In the genomic region with DNA sequence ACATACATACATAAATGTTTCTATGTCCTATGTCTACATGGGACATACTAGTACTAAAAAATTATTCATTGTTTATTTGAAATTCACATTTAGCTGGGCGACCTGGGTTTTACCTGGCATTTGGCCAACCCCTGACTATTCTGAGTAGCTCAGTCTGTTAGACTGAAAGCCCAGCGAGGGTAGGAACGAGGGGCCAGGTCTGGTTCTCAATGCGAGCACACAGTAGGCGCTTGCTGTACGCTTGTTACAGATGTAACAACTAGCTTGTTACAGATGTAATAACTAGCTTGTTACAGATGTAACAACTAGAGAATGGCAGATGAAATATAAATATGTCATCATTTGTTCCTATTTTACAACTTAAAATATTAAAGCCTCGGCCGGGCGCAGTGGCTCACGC, we compare ENCODE assay signal across 11 cellular contexts. TPM values are rescaled to one million over a fixed set of nuclear protein-coding genes. Genes with fewer than 3 reads are reported as not detected.
DNase-seq lines count a peak whose midpoint lies in the region; ATAC-seq and TF ChIP-seq lines count a peak whose summit lies in the region.
"Had no signal": no experiment of that assay in that cellular context is flagged by ENCODE, and none has a peak within 500 bp of the region (broad histone marks: within the 10 kb centered on the region; RNA-seq: fewer than 3 reads in every experiment).

No MANE protein-coding gene starts in this region.

- ATAC-seq in PC-3 (no peak), HG03439 (IDR thresholded peaks at IDR 0.05; ENCODE audit: unreplicated experiment) (no peak), left lung (no peak), GM21825 (IDR thresholded peaks at IDR 0.05; ENCODE audit: unreplicated experiment) (no peak)

- POLR2A ChIA-PET in activated CD4-positive, alpha-beta T cell treated with anti-CD3 and anti-CD28 coated beads, Interleukin-2, amount 10 ng/mL, durations not matched to agents 7 days and 5 days (lab: Charles Lee) = no interaction called here
- POLR2A ChIA-PET in PC-3 (lab: Charles Lee; ENCODE audit: unreplicated experiment) = interaction anchor here (0.9 kb wide), 1 partner anchor 26 kb away, joined by 4 read pairs; the partner anchor contains the start of gene DDA1

- H3K4me3 Mint-ChIP-seq in activated CD4-positive, alpha-beta T cell treated with anti-CD3 and anti-CD28 coated beads, Interleukin-2, amount 10 ng/mL, durations not matched to agents 7 days and 5 days = peak overlapping the region; percentile 49

- H3K27me3 Mint-ChIP-seq in activated CD4-positive, alpha-beta T cell treated with anti-CD3 and anti-CD28 coated beads, Interleukin-2, amount 10 ng/mL, durations not matched to agents 7 days and 5 days = peaks cover 2% of the 10 kb centered on the region

- no TSS peak for BruUV-seq in PC-3 (replicated peaks; lab: Mats Ljungman, UMichigan)

- no peaks in the 10 kb centered on the region for H3K9me3 Mint-ChIP-seq in activated CD4-positive, alpha-beta T cell treated with anti-CD3 and anti-CD28 coated beads, Interleukin-2, amount 10 ng/mL, durations not matched to agents 7 days and 5 days

- H3K9ac ChIP-seq in PC-3 (ENCODE audit: low read length) = peak overlapping the region; percentile 85; the same call in 1 of the 2 replicates
- H3K9ac ChIP-seq in smooth muscle cell (ENCODE audit: low read depth) = no peak overlapping the region

- H3K9me3 ChIP-seq in PC-3 (ENCODE audit: low read length) (no peaks in the 10 kb centered on the region), esophagus (ENCODE audit: control insufficient read depth in 2 of 2, insufficient read depth in 1 of 2, low read depth in 1 of 2, low read length in 1 of 2) (peaks cover 0 to 8% of the 10 kb centered on the region in 2 donors), smooth muscle cell (replicated peaks; ENCODE audit: low read depth) (no peaks in the 10 kb centered on the region), left lung (peaks cover 0 to 2% of the 10 kb centered on the region in 2 donors)

- H4K20me1 ChIP-seq in PC-3 (ENCODE audit: low read length) (no peaks in the 10 kb centered on the region), smooth muscle cell (ENCODE audit: low read depth) (no peaks in the 10 kb centered on the region)

- peak overlapping the region; percentile 78 for H2AFZ ChIP-seq in PC-3 (ENCODE audit: low read length)
- H2AFZ ChIP-seq in smooth muscle cell (ENCODE audit: low read depth) = no peak overlapping the region

- no peak overlapping the region for H3K27ac Mint-ChIP-seq in activated CD4-positive, alpha-beta T cell treated with anti-CD3 and anti-CD28 coated beads, Interleukin-2, amount 10 ng/mL, durations not matched to agents 7 days and 5 days

- CTCF ChIA-PET in activated CD4-positive, alpha-beta T cell treated with anti-CD3 and anti-CD28 coated beads, Interleukin-2, amount 10 ng/mL, durations not matched to agents 7 days and 5 days (lab: Charles Lee) = interaction anchor here (0.6 kb wide), 2 partner anchors 285 to 1405 kb away, joined by 3 to 4 read pairs; no protein-coding TSS in a partner anchor
- CTCF ChIA-PET in PC-3 (lab: Charles Lee) = interaction anchor here (0.6 kb wide), 1 partner anchor 18 kb away, joined by 7 read pairs; no protein-coding TSS in a partner anchor

- WGBS in esophagus, 2 donors = 66 to 72% methylated on average over 10 of the region's 10 CpGs
- WGBS in smooth muscle cell (ENCODE audit: low lambda C conversion rate) = 80% methylated on average over 10 of the region's 10 CpGs

- H3K27me3 ChIP-seq in PC-3 (ENCODE audit: low read length) (no peaks in the 10 kb centered on the region), esophagus (ENCODE audit: control insufficient read depth in 1 of 2, insufficient read depth in 2 of 2, low read length in 2 of 2) (no peaks in the 10 kb centered on the region), smooth muscle cell (ENCODE audit: low read depth) (peaks cover 2% of the 10 kb centered on the region), left lung (peaks cover 0 to 7% of the 10 kb centered on the region in 2 donors)
- H3K27me3 ChIP-seq: cardiac muscle cell had no signal

- H3K36me3 ChIP-seq in PC-3 (ENCODE audit: low read depth, low read length) (peaks cover 8% of the 10 kb centered on the region), esophagus (ENCODE audit: control insufficient read depth in 2 of 2, insufficient read depth in 2 of 2, low read length in 1 of 2) (peaks cover 0 to 22% of the 10 kb centered on the region in 2 donors), smooth muscle cell (ENCODE audit: low read depth) (no peaks in the 10 kb centered on the region), left lung (peaks cover 0 to 6% of the 10 kb centered on the region in 2 donors)
- H3K36me3 ChIP-seq: cardiac muscle cell had no signal

- TF ChIP-seq CTCF in PC-3 (conservative IDR thresholded peaks at IDR 0.05; ENCODE audit: low read depth, low read length) = no peak
- TF ChIP-seq CTCF in smooth muscle cell (IDR thresholded peaks at IDR 0.05; ENCODE audit: borderline replicate concordance, insufficient read depth, poor library complexity, severe bottlenecking) = no peak
- no peak for TF ChIP-seq CTCF in left lung (IDR thresholded peaks at IDR 0.05)

- H3K4me2 ChIP-seq in PC-3 (ENCODE audit: low read length) (peak overlapping the region; percentile 93), smooth muscle cell (peak overlapping the region; percentile 92)

- H3K4me3 ChIP-seq in PC-3 (ENCODE audit: low read length) (peak overlapping the region; percentile 93), esophagus (ENCODE audit: low read depth in 1 of 2, low read length in 2 of 2) (peak overlapping the region in 1 of 2 donors; percentile 5), smooth muscle cell (no peak overlapping the region), left lung (peak overlapping the region in 1 of 2 donors; percentile 74)

- intact Hi-C loops in PC-3 (cut with micrococcal nuclease) = no loop called here
- intact Hi-C loops in left lung (cut with DNase I) = no loop called here

- H3K27ac ChIP-seq in PC-3 (ENCODE audit: low read length) = no peak overlapping the region
- peak overlapping the region; percentile 85 to 90 for H3K27ac ChIP-seq in esophagus (ENCODE audit: low read depth in 2 of 2, low read length in 1 of 2)
- peak overlapping the region; percentile 60 for H3K27ac ChIP-seq in smooth muscle cell (ENCODE audit: low read depth)
- H3K27ac ChIP-seq in left lung = no peak overlapping the region
- H3K27ac ChIP-seq: cardiac muscle cell had no signal

- H3K4me1 Mint-ChIP-seq in activated CD4-positive, alpha-beta T cell treated with anti-CD3 and anti-CD28 coated beads, Interleukin-2, amount 10 ng/mL, durations not matched to agents 7 days and 5 days = peaks cover 51% of the 10 kb centered on the region

- H3K79me2 ChIP-seq in PC-3 (ENCODE audit: low read length) (peaks cover 22% of the 10 kb centered on the region), smooth muscle cell (ENCODE audit: low read depth) (no peaks in the 10 kb centered on the region)

- H3K9me2 ChIP-seq in PC-3 (replicated peaks; ENCODE audit: low read length) = no peaks in the 10 kb centered on the region

- peaks cover 16% of the 10 kb centered on the region for H3K36me3 Mint-ChIP-seq in activated CD4-positive, alpha-beta T cell treated with anti-CD3 and anti-CD28 coated beads, Interleukin-2, amount 10 ng/mL, durations not matched to agents 7 days and 5 days (ENCODE audit: low read depth)

- no peak for DNase-seq in activated CD4-positive, alpha-beta T cell treated with anti-CD3 and anti-CD28 coated beads, Interleukin-2, amount 10 ng/mL, durations not matched to agents 7 days and 5 days
- no peak for DNase-seq in activated CD4-positive, alpha-beta T cell treated with anti-CD3 and anti-CD28 coated beads for 48 hours
- DNase-seq in PC-3 = peak; percentile 21
- DNase-seq in smooth muscle cell (lab: John Stamatoyannopoulos, UW; ENCODE audit: unreplicated experiment) = no peak
- no peak for DNase-seq in left lung
- DNase-seq: NCI-H2081, SIG-M5 had no signal

- no peaks in the 10 kb centered on the region for H3F3A ChIP-seq in PC-3 (ENCODE audit: low read length, unreplicated experiment)
- no peaks in the 10 kb centered on the region for H3F3A ChIP-seq in smooth muscle cell (ENCODE audit: low read depth)

- peaks cover 18% of the 10 kb centered on the region for H3K4me1 ChIP-seq in PC-3 (ENCODE audit: insufficient read depth, low read length)
- H3K4me1 ChIP-seq in esophagus (ENCODE audit: control insufficient read depth in 2 of 2, insufficient read depth in 2 of 2, low read length in 1 of 2) = peaks cover 13 to 27% of the 10 kb centered on the region in 2 donors
- H3K4me1 ChIP-seq in smooth muscle cell (ENCODE audit: low read depth) = peaks cover 6% of the 10 kb centered on the region
- peaks cover 12 to 51% of the 10 kb centered on the region in 2 donors for H3K4me1 ChIP-seq in left lung

RNA-seq across cellular contexts. Expression of gene ANO8, which starts 0.9 kb away (rescaled TPM):
- 10 to 100 TPM; 16.4 to 17.5 TPM for total RNA-seq in activated CD4-positive, alpha-beta T cell treated with anti-CD3 and anti-CD28 coated beads, Interleukin-2, amount 10 ng/mL, durations not matched to agents 7 days and 5 days
- 12.1 and 15.4 TPM in 2 replicates for total RNA-seq in PC-3 (2014; rRNA removed)
- 10 to 100 TPM in 1 of 2 donors, 1 to 10 TPM in 1; 9.7 to 28.0 TPM for polyA plus RNA-seq in esophagus
- total RNA-seq in smooth muscle cell = 6.4 and 8.0 TPM in 2 replicates
- 1.3 and 2.4 TPM in 2 replicates for polyA plus RNA-seq in smooth muscle cell
- 10 to 100 TPM; 18.0 to 21.0 TPM for total RNA-seq in left lung

RNA-seq across cellular contexts. Expression of gene GTPBP3, which starts 1.8 kb away (rescaled TPM):
- total RNA-seq in activated CD4-positive, alpha-beta T cell treated with anti-CD3 and anti-CD28 coated beads, Interleukin-2, amount 10 ng/mL, durations not matched to agents 7 days and 5 days = 10 to 100 TPM; 30.9 to 41.3 TPM
- total RNA-seq in PC-3 (2014; rRNA removed) = 86.0 and 109 TPM in 2 replicates
- polyA plus RNA-seq in esophagus = 10 to 100 TPM; 13.5 to 20.2 TPM
- total RNA-seq in smooth muscle cell = 11.7 and 16.5 TPM in 2 replicates
- polyA plus RNA-seq in smooth muscle cell = 19.6 and 23.3 TPM in 2 replicates
- total RNA-seq in left lung = 10 to 100 TPM; 16.9 to 23.5 TPM

RNA-seq across cellular contexts. Expression of gene DDA1, which starts 26.2 kb away (rescaled TPM):
- 10 to 100 TPM; 39.5 to 45.3 TPM for total RNA-seq in activated CD4-positive, alpha-beta T cell treated with anti-CD3 and anti-CD28 coated beads, Interleukin-2, amount 10 ng/mL, durations not matched to agents 7 days and 5 days
- total RNA-seq in PC-3 (2014; rRNA removed) = 85.0 and 87.9 TPM in 2 replicates
- 10 to 100 TPM; 40.3 to 41.4 TPM for polyA plus RNA-seq in esophagus
- 26.5 and 26.9 TPM in 2 replicates for total RNA-seq in smooth muscle cell
- 51.8 and 72.4 TPM in 2 replicates for polyA plus RNA-seq in smooth muscle cell
- total RNA-seq in left lung = 10 to 100 TPM; 30.5 to 44.1 TPM

RNA-seq across cellular contexts. Expression of gene MRPL34, which starts 29.9 kb away (rescaled TPM):
- total RNA-seq in activated CD4-positive, alpha-beta T cell treated with anti-CD3 and anti-CD28 coated beads, Interleukin-2, amount 10 ng/mL, durations not matched to agents 7 days and 5 days = 10 to 100 TPM; 79.5 to 80.8 TPM
- total RNA-seq in PC-3 (2014; rRNA removed) (191 and 206 TPM in 2 replicates), smooth muscle cell (32.0 and 67.2 TPM in 2 replicates), left lung (10 to 100 TPM; 72.9 to 91.9 TPM)
- polyA plus RNA-seq in esophagus (100 to 1,000 TPM in 1 of 2 donors, 10 to 100 TPM in 1; 72.1 to 102 TPM), smooth muscle cell (78.6 and 84.2 TPM in 2 replicates)

RNA-seq across cellular contexts. Expression of gene ABHD8, which starts 32.4 kb away (rescaled TPM):
- total RNA-seq in activated CD4-positive, alpha-beta T cell treated with anti-CD3 and anti-CD28 coated beads, Interleukin-2, amount 10 ng/mL, durations not matched to agents 7 days and 5 days = 10 to 100 TPM in 1 of 2 experiments, 1 to 10 TPM in 1; 9.3 to 10.1 TPM
- total RNA-seq in PC-3 (2014; rRNA removed) (42.4 and 53.8 TPM in 2 replicates), smooth muscle cell (6.1 and 9.2 TPM in 2 replicates), left lung (10 to 100 TPM; 16.9 to 17.1 TPM)
- polyA plus RNA-seq in esophagus (1 to 10 TPM; 3.4 to 4.5 TPM), smooth muscle cell (15.1 and 16.6 TPM in 2 replicates)

Comparison
In these comparisons a context has a peak if more than half of its experiments do, and no peak if none do; other contexts are left out.
1. H3K27ac ChIP-seq: peak in esophagus (2 of 2) and smooth muscle cell (single experiment); none in PC-3 (single experiment) and left lung (0 of 2).